ENCODE assay signal across 37 cellular contexts in genomic region chr5:81688215-81688614, GRCh38.
"Had no signal": no experiment of that assay in that cellular context is flagged by ENCODE, and none has a peak within 500 bp of the region (broad histone marks: within the 10 kb centered on the region; RNA-seq: fewer than 3 reads in every experiment).

No MANE protein-coding gene starts in this region.

- H3K36me3 ChIP-seq: ascending aorta, cardiac muscle cell, WERI-Rb-1 had no signal

- DNase-seq: activated CD4-positive, alpha-beta memory T cell treated with anti-CD3 and anti-CD28 coated beads, Interleukin-2, amount 10 ng/mL, durations not matched to agents 7 days and 5 days; activated CD4-positive, alpha-beta T cell treated with anti-CD3 and anti-CD28 coated beads for 1 hour; activated CD4-positive, alpha-beta T cell treated with anti-CD3 and anti-CD28 coated beads for 36 hours; activated CD4-positive, alpha-beta T cell treated with anti-CD3 and anti-CD28 coated beads for 48 hours; activated CD4-positive, alpha-beta T cell treated with anti-CD3 and anti-CD28 coated beads, Interleukin-2, amount 10 ng/mL, durations not matched to agents 7 days and 5 days; activated CD4-positive, alpha-beta T cell treated with anti-CD3 and anti-CD28 coated beads, Interleukin-2, amount 50 U/mL, for 48 hours; activated CD4-positive, CD25-positive, alpha-beta regulatory T cell; activated CD8-positive, alpha-beta memory T cell treated with anti-CD3 and anti-CD28 coated beads for 24 hours; activated CD8-positive, alpha-beta memory T cell treated with anti-CD3 and anti-CD28 coated beads, Interleukin-2, amount 10 ng/mL, durations not matched to agents 7 days and 5 days; activated CD8-positive, alpha-beta memory T cell treated with anti-CD3 and anti-CD28 coated beads, Interleukin-2, amount 50 U/mL, for 48 hours; activated CD8-positive, alpha-beta T cell treated with anti-CD3 and anti-CD28 coated beads, Interleukin-2, amount 10 ng/mL, durations not matched to agents 7 days and 5 days; activated effector memory CD4-positive, alpha-beta T cell treated with Interleukin-2 at 50 U/mL for 16 hours; activated gamma-delta T cell; activated naive CD4-positive, alpha-beta T cell treated with anti-CD3 and anti-CD28 coated beads, Interleukin-2, amount 10 ng/mL, durations not matched to agents 7 days and 5 days; activated naive CD4-positive, alpha-beta T cell treated with Interleukin-2 at 50 U/mL for 16 hours; activated naive CD8-positive, alpha-beta T cell treated with anti-CD3 and anti-CD28 coated beads, Interleukin-2, amount 10 ng/mL, durations not matched to agents 7 days and 5 days; activated naive CD8-positive, alpha-beta T cell treated with anti-CD3 and anti-CD28 coated beads, Interleukin-2, amount 50 U/mL, for 24 hours; activated T-cell treated with anti-CD3 and anti-CD28 coated beads, Interleukin-2, amount 50 U/mL, for 24 hours; activated T-cell treated with anti-CD3 and anti-CD28 coated beads, Interleukin-2, amount 50 U/mL, for 48 hours; amygdala; anterior cingulate cortex; caudate nucleus; cerebellar nuclear complex; T-cell; T-helper 2 cell; T-helper 9 cell; WERI-Rb-1 had no signal

- H3K36me3 Mint-ChIP-seq: WTC11 had no signal

- ATAC-seq: activated CD4-positive, alpha-beta T cell treated with anti-CD3 and anti-CD28 coated beads for 36 hours; activated CD4-positive, CD25-positive, alpha-beta regulatory T cell treated with anti-CD3 and anti-CD28 coated beads, Interleukin-2, amount 50 U/mL, for 24 hours; activated CD8-positive, alpha-beta memory T cell treated with anti-CD3 and anti-CD28 coated beads, Interleukin-2, amount 10 ng/mL, durations not matched to agents 7 days and 5 days; activated CD8-positive, alpha-beta T cell treated with anti-CD3 and anti-CD28 coated beads, Interleukin-2, amount 10 ng/mL, durations not matched to agents 7 days and 5 days; activated naive CD8-positive, alpha-beta T cell treated with anti-CD3 and anti-CD28 coated beads, Interleukin-2, amount 50 U/mL, for 24 hours; T-cell; WTC11 had no signal

- H3K27me3 ChIP-seq: ascending aorta, cardiac muscle cell had no signal

- H3K27ac ChIP-seq: ascending aorta, cardiac muscle cell, WERI-Rb-1 had no signal

- H3K4me3 Mint-ChIP-seq: activated CD4-positive, alpha-beta memory T cell treated with anti-CD3 and anti-CD28 coated beads, Interleukin-2, amount 10 ng/mL, durations not matched to agents 7 days and 5 days; activated CD4-positive, alpha-beta T cell treated with anti-CD3 and anti-CD28 coated beads for 36 hours; activated CD4-positive, alpha-beta T cell treated with anti-CD3 and anti-CD28 coated beads, Interleukin-2, amount 10 ng/mL, durations not matched to agents 7 days and 5 days; activated CD8-positive, alpha-beta memory T cell treated with anti-CD3 and anti-CD28 coated beads, Interleukin-2, amount 10 ng/mL, durations not matched to agents 7 days and 5 days; activated CD8-positive, alpha-beta T cell treated with anti-CD3 and anti-CD28 coated beads, Interleukin-2, amount 10 ng/mL, durations not matched to agents 7 days and 5 days; activated naive CD4-positive, alpha-beta T cell treated with anti-CD3 and anti-CD28 coated beads, Interleukin-2, amount 10 ng/mL, durations not matched to agents 7 days and 5 days; activated naive CD4-positive, alpha-beta T cell treated with anti-CD3 and anti-CD28 coated beads, Interleukin-2, amount 50 U/mL, for 24 hours; activated naive CD8-positive, alpha-beta T cell; activated naive CD8-positive, alpha-beta T cell treated with anti-CD3 and anti-CD28 coated beads, Interleukin-2, amount 10 ng/mL, durations not matched to agents 7 days and 5 days; activated naive CD8-positive, alpha-beta T cell treated with anti-CD3 and anti-CD28 coated beads, Interleukin-2, amount 50 U/mL, for 24 hours; activated T-cell treated with anti-CD3 and anti-CD28 coated beads, Interleukin-2, amount 50 U/mL, for 24 hours; brain; central memory CD8-positive, alpha-beta T cell; T-cell; T-helper 2 cell treated with Interferon-gamma antibody and Interleukin-4, amounts not matched to agents 5 μg/mL and 100 μg/mL, for 36 hours; WTC11 had no signal

- H3K4me1 ChIP-seq: ascending aorta had no signal

- H3K4me1 Mint-ChIP-seq: activated CD4-positive, alpha-beta memory T cell treated with anti-CD3 and anti-CD28 coated beads, Interleukin-2, amount 10 ng/mL, durations not matched to agents 7 days and 5 days; activated CD4-positive, alpha-beta T cell treated with anti-CD3 and anti-CD28 coated beads, Interleukin-2, amount 10 ng/mL, durations not matched to agents 7 days and 5 days; activated CD8-positive, alpha-beta memory T cell treated with anti-CD3 and anti-CD28 coated beads, Interleukin-2, amount 10 ng/mL, durations not matched to agents 7 days and 5 days; activated naive CD4-positive, alpha-beta T cell treated with anti-CD3 and anti-CD28 coated beads, Interleukin-2, amount 10 ng/mL, durations not matched to agents 7 days and 5 days; activated naive CD8-positive, alpha-beta T cell treated with anti-CD3 and anti-CD28 coated beads, Interleukin-2, amount 10 ng/mL, durations not matched to agents 7 days and 5 days; brain; WTC11 had no signal

- H3K4me3 ChIP-seq: ascending aorta, cardiac muscle cell had no signal

- H3K27me3 Mint-ChIP-seq: activated CD4-positive, alpha-beta memory T cell treated with anti-CD3 and anti-CD28 coated beads, Interleukin-2, amount 10 ng/mL, durations not matched to agents 7 days and 5 days; activated CD4-positive, alpha-beta T cell treated with anti-CD3 and anti-CD28 coated beads for 36 hours; activated CD4-positive, alpha-beta T cell treated with anti-CD3 and anti-CD28 coated beads, Interleukin-2, amount 10 ng/mL, durations not matched to agents 7 days and 5 days; activated CD8-positive, alpha-beta memory T cell treated with anti-CD3 and anti-CD28 coated beads, Interleukin-2, amount 10 ng/mL, durations not matched to agents 7 days and 5 days; activated naive CD4-positive, alpha-beta T cell treated with anti-CD3 and anti-CD28 coated beads, Interleukin-2, amount 10 ng/mL, durations not matched to agents 7 days and 5 days; activated naive CD4-positive, alpha-beta T cell treated with anti-CD3 and anti-CD28 coated beads, Interleukin-2, amount 50 U/mL, for 24 hours; activated naive CD8-positive, alpha-beta T cell; activated naive CD8-positive, alpha-beta T cell treated with anti-CD3 and anti-CD28 coated beads, Interleukin-2, amount 10 ng/mL, durations not matched to agents 7 days and 5 days; activated naive CD8-positive, alpha-beta T cell treated with anti-CD3 and anti-CD28 coated beads, Interleukin-2, amount 50 U/mL, for 24 hours; activated T-cell treated with anti-CD3 and anti-CD28 coated beads, Interleukin-2, amount 50 U/mL, for 24 hours; central memory CD8-positive, alpha-beta T cell; T-cell had no signal

- H3K27ac Mint-ChIP-seq: activated CD4-positive, alpha-beta memory T cell treated with anti-CD3 and anti-CD28 coated beads, Interleukin-2, amount 10 ng/mL, durations not matched to agents 7 days and 5 days; activated CD4-positive, alpha-beta T cell treated with anti-CD3 and anti-CD28 coated beads for 36 hours; activated CD4-positive, alpha-beta T cell treated with anti-CD3 and anti-CD28 coated beads, Interleukin-2, amount 10 ng/mL, durations not matched to agents 7 days and 5 days; activated CD8-positive, alpha-beta memory T cell treated with anti-CD3 and anti-CD28 coated beads, Interleukin-2, amount 10 ng/mL, durations not matched to agents 7 days and 5 days; activated CD8-positive, alpha-beta T cell treated with anti-CD3 and anti-CD28 coated beads, Interleukin-2, amount 10 ng/mL, durations not matched to agents 7 days and 5 days; activated naive CD4-positive, alpha-beta T cell treated with anti-CD3 and anti-CD28 coated beads, Interleukin-2, amount 10 ng/mL, durations not matched to agents 7 days and 5 days; activated naive CD4-positive, alpha-beta T cell treated with anti-CD3 and anti-CD28 coated beads, Interleukin-2, amount 50 U/mL, for 24 hours; activated naive CD8-positive, alpha-beta T cell; activated naive CD8-positive, alpha-beta T cell treated with anti-CD3 and anti-CD28 coated beads, Interleukin-2, amount 10 ng/mL, durations not matched to agents 7 days and 5 days; activated naive CD8-positive, alpha-beta T cell treated with anti-CD3 and anti-CD28 coated beads, Interleukin-2, amount 50 U/mL, for 24 hours; activated T-cell treated with anti-CD3 and anti-CD28 coated beads, Interleukin-2, amount 50 U/mL, for 24 hours; activated T-helper 2 cell treated with anti-CD3 and anti-CD28 coated beads, Interferon-gamma antibody, Interleukin-2, Interleukin-4, amounts not matched to agents 10 μg/mL and 5 μg/mL and 100 μg/mL, durations not matched to agents 14 hours and 24 hours and 36 hours; brain; T-cell; T-helper 2 cell treated with Interferon-gamma antibody and Interleukin-4, amounts not matched to agents 5 μg/mL and 100 μg/mL, for 36 hours; WTC11 had no signal
